Comparison of ENCODE assay signal across 16 cellular contexts in the genomic region with DNA sequence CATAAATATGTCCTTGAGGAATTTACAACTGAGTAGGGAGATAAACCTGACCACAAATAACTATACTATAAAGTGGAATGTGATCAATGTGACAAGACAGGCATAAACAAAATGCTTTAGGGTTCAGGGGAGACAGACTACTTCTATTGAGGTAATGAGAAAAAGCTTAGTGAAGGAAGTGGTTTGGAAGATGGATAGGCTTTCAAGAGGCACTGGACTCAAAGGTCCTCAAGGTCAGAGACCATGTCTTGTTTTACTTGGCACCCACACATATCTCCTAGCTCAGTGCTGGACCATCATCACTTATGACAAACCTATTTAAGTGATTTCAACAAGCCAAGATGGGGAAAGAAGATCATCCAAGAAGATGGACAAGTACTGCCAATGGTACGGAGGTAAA.
"Had no signal": no experiment of that assay in that cellular context is flagged by ENCODE, and none has a peak within 500 bp of the region (broad histone marks: within the 10 kb centered on the region; RNA-seq: fewer than 3 reads in every experiment).

No MANE protein-coding gene starts in this region.

- FAIRE-seq: frontal cortex had no signal

- H3K27me3 ChIP-seq: breast epithelium, esophagus muscularis mucosa, spleen, tibial artery, vagina had no signal

- H3K9me3 ChIP-seq: breast epithelium, esophagus muscularis mucosa, spleen, tibial artery, vagina had no signal

- H3K4me3 ChIP-seq: breast epithelium, esophagus muscularis mucosa, spleen, tibial artery, vagina had no signal

- ATAC-seq: activated naive CD4-positive, alpha-beta T cell treated with anti-CD3 and anti-CD28 coated beads, Interleukin-2, amount 50 U/mL, for 72 hours; naive thymus-derived CD4-positive, alpha-beta T cell; right cardiac atrium; stimulated activated memory B cell treated with anti-CD40 and anti-IgM and Interleukin-4, amounts not matched to agents 10 μg/mL and 1 μg/mL and 100 μg/mL, for 72 hours had no signal

- H3K27ac ChIP-seq: breast epithelium, esophagus muscularis mucosa, spleen, tibial artery, vagina had no signal

- DNase-seq: activated CD4-positive, alpha-beta T cell treated with anti-CD3 and anti-CD28 coated beads, Interleukin-2, amount 50 U/mL, for 4 hours; activated CD4-positive, CD25-positive, alpha-beta regulatory T cell treated with anti-CD3 and anti-CD28 coated beads, Interleukin-2, amount 50 U/mL, for 72 hours; activated effector memory CD4-positive, alpha-beta T cell treated with Interleukin-2 at 50 U/mL for 16 hours; activated T-cell treated with anti-CD3 and anti-CD28 coated beads, Interleukin-2, amount 50 U/mL, for 1 hour; naive thymus-derived CD4-positive, alpha-beta T cell; nucleus accumbens; right cardiac atrium; spleen; stimulated activated CD4-positive, alpha-beta T cell treated with anti-CD3 and anti-CD28 coated beads, Interleukin-1b, Interleukin-23, amount 100 ng/mL, for 48 hours; tibial artery had no signal

- H3K4me1 ChIP-seq: breast epithelium, spleen, tibial artery, vagina had no signal

- H3K36me3 ChIP-seq: breast epithelium, esophagus muscularis mucosa, spleen, tibial artery, vagina had no signal
